25 cellular contexts compared by ENCODE assay signal in genomic region chr7:43391518-43391917, GRCh38.
DNase-seq lines count a peak whose midpoint lies in the region; TF ChIP-seq lines count a peak whose summit lies in the region.
"Had no signal": no experiment of that assay in that cellular context is flagged by ENCODE, and none has a peak within 500 bp of the region (broad histone marks: within the 10 kb centered on the region; RNA-seq: fewer than 3 reads in every experiment).

No MANE protein-coding gene starts in this region.

- in situ Hi-C loops in GM13977 (cut with MboI; ENCODE audit: low pct_unique_long_range_greater_than_20kb, low sequenced_read_pairs, unreplicated experiment) = no loop called here

- H3F3A ChIP-seq in OCI-LY1 (ENCODE audit: insufficient read depth, low read length) = no peaks in the 10 kb centered on the region

- no peaks in the 10 kb centered on the region for H3K27me3 ChIP-seq in OCI-LY1 (ENCODE audit: insufficient read depth, low read length)
- H3K27me3 ChIP-seq: adrenal gland, dorsolateral prefrontal cortex, Peyer's patch, testis had no signal

- H3K9ac ChIP-seq in OCI-LY1 (ENCODE audit: low read length) = no peak overlapping the region
- H3K9ac ChIP-seq: GM23248, KMS-11 had no signal

- no peak overlapping the region for H2AFZ ChIP-seq in OCI-LY1 (ENCODE audit: low read length)
- H2AFZ ChIP-seq: GM23248 had no signal

- H4K20me1 ChIP-seq in OCI-LY1 (ENCODE audit: insufficient read depth, low read length) = no peaks in the 10 kb centered on the region

- no peaks in the 10 kb centered on the region for H3K4me1 ChIP-seq in OCI-LY1 (ENCODE audit: insufficient read depth, low read length, severe bottlenecking)
- H3K4me1 ChIP-seq: adrenal gland, Peyer's patch, testis had no signal

- H3K4me3 ChIP-seq in OCI-LY1 (ENCODE audit: low read depth, low read length, poor library complexity, severe bottlenecking) = no peak overlapping the region
- H3K4me3 ChIP-seq: adrenal gland, dorsolateral prefrontal cortex, GM23248, lung, Peyer's patch, testis had no signal

- no peak overlapping the region for H3K4me2 ChIP-seq in OCI-LY1 (ENCODE audit: low read length)

- peak; percentile 12; the same call in 1 of the 2 replicates for TF ChIP-seq CTCF in OCI-LY1 (IDR thresholded peaks at IDR 0.05; ENCODE audit: low read length)
- no peak for TF ChIP-seq CTCF in GM13977 (IDR thresholded peaks at IDR 0.05; ENCODE audit: extremely low read depth, insufficient read depth, missing control alignments)
- no peak for TF ChIP-seq CTCF in GM10266 (IDR thresholded peaks at IDR 0.05; ENCODE audit: control insufficient read depth, insufficient read depth, low read depth, missing control alignments)

- no peak overlapping the region for H3K27ac ChIP-seq in OCI-LY1 (ENCODE audit: low read depth, low read length, poor library complexity, severe bottlenecking)
- H3K27ac ChIP-seq: 22Rv1, adrenal gland, dorsolateral prefrontal cortex, GM23248, Peyer's patch, testis, VCaP had no signal

- H3K9me3 ChIP-seq in OCI-LY1 (ENCODE audit: low read length) = no peaks in the 10 kb centered on the region
- H3K9me3 ChIP-seq: adrenal gland, Peyer's patch, testis had no signal

- H3K79me2 ChIP-seq in OCI-LY1 (ENCODE audit: insufficient read depth, low read length) = no peaks in the 10 kb centered on the region

- H3K9me2 ChIP-seq in OCI-LY1 (ENCODE audit: low read depth, low read length) = no peaks in the 10 kb centered on the region

- no peaks in the 10 kb centered on the region for H3K36me3 ChIP-seq in OCI-LY1 (ENCODE audit: insufficient read depth, low read length)
- H3K36me3 ChIP-seq: adrenal gland, Peyer's patch had no signal

- DNase-seq in DMS53 (lab: John Stamatoyannopoulos, UW) (peak; percentile 18), DMS53 treated with DMSO at 0.1 percent for 48 hours (lab: John Stamatoyannopoulos, UW; ENCODE audit: unreplicated experiment) (no peak), glomerular visceral epithelial cell (ENCODE audit: extremely low spot score) (peak; percentile 12), renal cortical epithelial cell (ENCODE audit: low read depth) (peak; percentile 43), GM13977 (ENCODE audit: low spot score) (no peak), NCI-H1694 (lab: John Stamatoyannopoulos, UW) (no peak), GM10266 (ENCODE audit: extremely low spot score) (no peak)
- DNase-seq: activated CD4-positive, alpha-beta T cell treated with anti-CD3 and anti-CD28 coated beads, Interleukin-2, amount 10 ng/mL, durations not matched to agents 7 days and 5 days; activated CD8-positive, alpha-beta memory T cell treated with anti-CD3 and anti-CD28 coated beads, Interleukin-2, amount 10 ng/mL, durations not matched to agents 7 days and 5 days; activated naive CD4-positive, alpha-beta T cell treated with Interleukin-2 at 50 U/mL for 16 hours; adrenal gland; cerebellar nuclear complex; dorsolateral prefrontal cortex; GM23248; NCI-H146; Peyer's patch; SHP77 treated with DMSO at 0.1 percent for 48 hours; stimulated activated naive CD4-positive, alpha-beta T cell treated with Interleukin-2 at 50 U/mL for 16 hours; T-helper 9 cell; testis had no signal

Comparison
In these comparisons a context has a peak if more than half of its experiments do, and no peak if none do; other contexts are left out.
1. DNase-seq: peak in DMS53 (single experiment), glomerular visceral epithelial cell (single experiment) and renal cortical epithelial cell (single experiment); none in DMS53 treated with DMSO at 0.1 percent for 48 hours (single experiment), GM13977 (single experiment), NCI-H1694 (single experiment) and GM10266 (single experiment).